Comparison of ENCODE assay signal across 1 cellular context in genomic region chr2:27888790-27889189, GRCh38.
TF ChIP-seq lines count a peak whose summit lies in the region.

No MANE protein-coding gene starts in this region.

TF ChIP-seq in HCT116, 20 proteins besides CTCF, POLR2A, EP300 and RAD21 (continued from another document):
- TF ChIP-seq REST (IDR thresholded peaks at IDR 0.05; ENCODE audit: low read depth), result no peak
- TF ChIP-seq EZH2phosphoT487 (IDR thresholded peaks at IDR 0.05; ENCODE audit: borderline replicate concordance), result no peak
